Comparison of ENCODE assay signal across 8 cellular contexts in genomic region chr2:118202707-118203303, GRCh38.
DNase-seq lines count a peak whose midpoint lies in the region; ATAC-seq and TF ChIP-seq lines count a peak whose summit lies in the region.

No MANE protein-coding gene starts in this region.

- ATAC-seq in GM21528 (IDR thresholded peaks at IDR 0.05; ENCODE audit: low FRiP score, unreplicated experiment), result peak; percentile 87

- peak; percentile 48; the same call in 1 of the 2 replicates for TF ChIP-seq RAD21 in Ishikawa (IDR thresholded peaks at IDR 0.05; ENCODE audit: low read depth)

- no peak for TF ChIP-seq EP300 in Ishikawa (IDR thresholded peaks at IDR 0.05; ENCODE audit: borderline replicate concordance)

- no peak overlapping the region for H3K27ac Mint-ChIP-seq in brain

- DNase-seq in NCI-H146 (lab: John Stamatoyannopoulos, UW) (peak; percentile 12), NCI-H146 treated with DMSO at 0.1 percent for 48 hours (lab: John Stamatoyannopoulos, UW; ENCODE audit: unreplicated experiment) (no peak), T-helper 2 cell (peak in 4 of 5 experiments; percentile 6 to 59 (median 32)), kidney tubule cell (ENCODE audit: low spot score) (peak; percentile 51)
- DNase-seq in stimulated activated naive CD4-positive, alpha-beta T cell (lab: John Stamatoyannopoulos, UW), result peak in 5 of 6 experiments; percentile 18 to 47 (median 25)

- peaks cover 19% of the 10 kb centered on the region for H3K27me3 Mint-ChIP-seq in brain

- H3K4me1 Mint-ChIP-seq in brain, result no peaks in the 10 kb centered on the region

- no peaks in the 10 kb centered on the region for H3K36me3 Mint-ChIP-seq in brain

- TF ChIP-seq CTCF in brain (conservative IDR thresholded peaks at IDR 0.05), result peak; percentile 54 to 77

- H3K9me3 Mint-ChIP-seq in brain, result peaks cover 0 to 3% (median 0%) of the 10 kb centered on the region in 5 experiments

- H3K4me3 Mint-ChIP-seq in brain, result no peak overlapping the region

TF ChIP-seq in Ishikawa, 13 proteins besides CTCF, POLR2A, EP300 and RAD21:
- TF ChIP-seq CEBPB (IDR thresholded peaks at IDR 0.05), result no peak
- no peak for TF ChIP-seq NFIC (IDR thresholded peaks at IDR 0.05)
- no peak for TF ChIP-seq REST (IDR thresholded peaks at IDR 0.05; ENCODE audit: low read depth)
- no peak for TF ChIP-seq ZBTB7A (IDR thresholded peaks at IDR 0.05; ENCODE audit: low read depth)
- TF ChIP-seq USF1 (IDR thresholded peaks at IDR 0.05), result no peak
- no peak for TF ChIP-seq TEAD4 (IDR thresholded peaks at IDR 0.05)
- no peak for TF ChIP-seq TCF12 (IDR thresholded peaks at IDR 0.05; ENCODE audit: low read depth)
- TF ChIP-seq TAF1 (IDR thresholded peaks at IDR 0.05; ENCODE audit: low read depth), result no peak
- no peak for TF ChIP-seq MAX (IDR thresholded peaks at IDR 0.05)
- TF ChIP-seq FOXM1 (IDR thresholded peaks at IDR 0.05; ENCODE audit: borderline replicate concordance, low read depth), result no peak
- TF ChIP-seq CREB1 (IDR thresholded peaks at IDR 0.05; ENCODE audit: low read depth), result no peak
- TF ChIP-seq EGR1 (IDR thresholded peaks at IDR 0.05), result no peak
- no peak for TF ChIP-seq YY1 (IDR thresholded peaks at IDR 0.05; ENCODE audit: low read depth)
